ENCODE assay signal across 1 cellular context in the genomic region with DNA sequence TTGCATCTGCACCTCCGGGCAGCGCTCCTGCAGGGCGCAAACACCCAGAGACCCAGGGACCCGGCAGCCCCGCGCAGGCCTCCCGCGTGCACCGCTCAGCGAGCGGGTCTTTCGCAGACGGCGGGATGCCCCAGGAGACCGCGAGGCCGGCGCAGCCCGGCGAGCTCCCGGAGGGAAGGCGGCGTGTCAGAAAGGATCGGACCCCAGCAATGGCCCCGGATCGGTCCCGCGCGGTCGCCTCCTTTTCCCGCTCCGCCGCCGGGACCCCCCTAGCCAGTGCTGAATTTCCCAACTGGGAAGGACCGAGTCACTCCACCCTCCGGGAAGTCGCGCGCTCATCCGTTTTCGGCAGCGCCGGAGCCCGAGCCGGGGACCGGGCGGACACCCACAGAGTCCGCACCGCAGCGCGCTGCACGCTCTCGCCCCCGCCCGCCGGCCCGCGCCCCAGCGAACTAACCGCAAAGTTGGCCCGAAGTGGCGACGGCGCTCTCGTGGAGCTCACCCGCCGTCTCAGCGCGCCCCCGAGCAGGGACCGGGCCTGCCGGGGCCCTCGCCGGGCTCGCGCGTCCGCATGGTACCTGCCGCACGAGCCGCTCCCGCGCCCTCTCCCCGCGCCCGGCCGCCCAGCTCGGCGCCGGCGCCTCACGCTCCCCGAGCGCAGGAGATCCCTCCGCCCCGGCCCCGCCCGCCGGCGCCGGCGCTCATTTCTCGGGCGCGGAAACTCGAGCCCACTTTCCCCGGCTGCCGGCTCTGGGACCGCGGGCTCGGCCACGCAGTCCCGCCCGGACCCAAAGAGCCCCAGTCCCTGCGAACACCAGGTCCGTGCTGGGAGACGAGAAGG.
TF ChIP-seq lines count a peak whose summit lies in the region.

A gene with protein sequence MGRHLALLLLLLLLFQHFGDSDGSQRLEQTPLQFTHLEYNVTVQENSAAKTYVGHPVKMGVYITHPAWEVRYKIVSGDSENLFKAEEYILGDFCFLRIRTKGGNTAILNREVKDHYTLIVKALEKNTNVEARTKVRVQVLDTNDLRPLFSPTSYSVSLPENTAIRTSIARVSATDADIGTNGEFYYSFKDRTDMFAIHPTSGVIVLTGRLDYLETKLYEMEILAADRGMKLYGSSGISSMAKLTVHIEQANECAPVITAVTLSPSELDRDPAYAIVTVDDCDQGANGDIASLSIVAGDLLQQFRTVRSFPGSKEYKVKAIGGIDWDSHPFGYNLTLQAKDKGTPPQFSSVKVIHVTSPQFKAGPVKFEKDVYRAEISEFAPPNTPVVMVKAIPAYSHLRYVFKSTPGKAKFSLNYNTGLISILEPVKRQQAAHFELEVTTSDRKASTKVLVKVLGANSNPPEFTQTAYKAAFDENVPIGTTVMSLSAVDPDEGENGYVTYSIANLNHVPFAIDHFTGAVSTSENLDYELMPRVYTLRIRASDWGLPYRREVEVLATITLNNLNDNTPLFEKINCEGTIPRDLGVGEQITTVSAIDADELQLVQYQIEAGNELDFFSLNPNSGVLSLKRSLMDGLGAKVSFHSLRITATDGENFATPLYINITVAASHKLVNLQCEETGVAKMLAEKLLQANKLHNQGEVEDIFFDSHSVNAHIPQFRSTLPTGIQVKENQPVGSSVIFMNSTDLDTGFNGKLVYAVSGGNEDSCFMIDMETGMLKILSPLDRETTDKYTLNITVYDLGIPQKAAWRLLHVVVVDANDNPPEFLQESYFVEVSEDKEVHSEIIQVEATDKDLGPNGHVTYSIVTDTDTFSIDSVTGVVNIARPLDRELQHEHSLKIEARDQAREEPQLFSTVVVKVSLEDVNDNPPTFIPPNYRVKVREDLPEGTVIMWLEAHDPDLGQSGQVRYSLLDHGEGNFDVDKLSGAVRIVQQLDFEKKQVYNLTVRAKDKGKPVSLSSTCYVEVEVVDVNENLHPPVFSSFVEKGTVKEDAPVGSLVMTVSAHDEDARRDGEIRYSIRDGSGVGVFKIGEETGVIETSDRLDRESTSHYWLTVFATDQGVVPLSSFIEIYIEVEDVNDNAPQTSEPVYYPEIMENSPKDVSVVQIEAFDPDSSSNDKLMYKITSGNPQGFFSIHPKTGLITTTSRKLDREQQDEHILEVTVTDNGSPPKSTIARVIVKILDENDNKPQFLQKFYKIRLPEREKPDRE (N-terminal part only) (minus strand): TSS at position 650 of the 841 bp plus-strand sequence. CDS start 14,029 bp downstream, outside the sequence.

TF ChIP-seq in HepG2, 621 proteins besides CTCF, POLR2A, EP300 and RAD21 (continued from another document and continues in another):
- TF ChIP-seq TCF7 (IDR thresholded peaks at IDR 0.05; ENCODE audit: low read depth): no peak
- TF ChIP-seq BRCA1 (CRISPR knock-in tag; IDR thresholded peaks at IDR 0.05): peak; percentile 6; the same call in 1 of the 2 replicates
- no peak for TF ChIP-seq KLF16 (CRISPR knock-in tag; IDR thresholded peaks at IDR 0.05)
- no peak for TF ChIP-seq CHCHD3 (CRISPR knock-in tag; IDR thresholded peaks at IDR 0.05)
- peak; percentile 25; the same call in 1 of the 2 replicates for TF ChIP-seq SIN3A (IDR thresholded peaks at IDR 0.05; ENCODE audit: borderline replicate concordance, low read depth, low read length)
- TF ChIP-seq ZNF788 (CRISPR knock-in tag; IDR thresholded peaks at IDR 0.05; ENCODE audit: borderline replicate concordance): no peak
- no peak for TF ChIP-seq ZNF564 (CRISPR knock-in tag; IDR thresholded peaks at IDR 0.05)
- no peak for TF ChIP-seq SRF (IDR thresholded peaks at IDR 0.05; ENCODE audit: low read depth, low read length)
- TF ChIP-seq, protein P1, sequence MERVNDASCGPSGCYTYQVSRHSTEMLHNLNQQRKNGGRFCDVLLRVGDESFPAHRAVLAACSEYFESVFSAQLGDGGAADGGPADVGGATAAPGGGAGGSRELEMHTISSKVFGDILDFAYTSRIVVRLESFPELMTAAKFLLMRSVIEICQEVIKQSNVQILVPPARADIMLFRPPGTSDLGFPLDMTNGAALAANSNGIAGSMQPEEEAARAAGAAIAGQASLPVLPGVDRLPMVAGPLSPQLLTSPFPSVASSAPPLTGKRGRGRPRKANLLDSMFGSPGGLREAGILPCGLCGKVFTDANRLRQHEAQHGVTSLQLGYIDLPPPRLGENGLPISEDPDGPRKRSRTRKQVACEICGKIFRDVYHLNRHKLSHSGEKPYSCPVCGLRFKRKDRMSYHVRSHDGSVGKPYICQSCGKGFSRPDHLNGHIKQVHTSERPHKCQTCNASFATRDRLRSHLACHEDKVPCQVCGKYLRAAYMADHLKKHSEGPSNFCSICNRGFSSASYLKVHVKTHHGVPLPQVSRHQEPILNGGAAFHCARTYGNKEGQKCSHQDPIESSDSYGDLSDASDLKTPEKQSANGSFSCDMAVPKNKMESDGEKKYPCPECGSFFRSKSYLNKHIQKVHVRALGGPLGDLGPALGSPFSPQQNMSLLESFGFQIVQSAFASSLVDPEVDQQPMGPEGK (CRISPR knock-in tag; IDR thresholded peaks at IDR 0.05): no peak
- TF ChIP-seq RBFOX2 (IDR thresholded peaks at IDR 0.05; ENCODE audit: low read depth, low read length): peak; percentile 82
- peak; percentile 3; the same call in 1 of the 2 replicates for TF ChIP-seq HOXA3 (CRISPR knock-in tag; IDR thresholded peaks at IDR 0.05)
- TF ChIP-seq, protein P2, sequence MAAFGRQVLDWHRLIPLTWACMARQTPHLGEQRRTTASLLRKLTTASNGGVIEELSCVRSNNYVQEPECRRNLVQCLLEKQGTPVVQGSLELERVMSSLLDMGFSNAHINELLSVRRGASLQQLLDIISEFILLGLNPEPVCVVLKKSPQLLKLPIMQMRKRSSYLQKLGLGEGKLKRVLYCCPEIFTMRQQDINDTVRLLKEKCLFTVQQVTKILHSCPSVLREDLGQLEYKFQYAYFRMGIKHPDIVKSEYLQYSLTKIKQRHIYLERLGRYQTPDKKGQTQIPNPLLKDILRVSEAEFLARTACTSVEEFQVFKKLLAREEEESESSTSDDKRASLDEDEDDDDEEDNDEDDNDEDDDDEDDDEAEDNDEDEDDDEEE (CRISPR knock-in tag; IDR thresholded peaks at IDR 0.05): no peak
- TF ChIP-seq ZC3H13 (CRISPR knock-in tag; IDR thresholded peaks at IDR 0.05): no peak
- TF ChIP-seq PRMT3 (CRISPR knock-in tag; IDR thresholded peaks at IDR 0.05; ENCODE audit: borderline replicate concordance, low read depth): no peak
- TF ChIP-seq MED8 (CRISPR knock-in tag; IDR thresholded peaks at IDR 0.05; ENCODE audit: insufficient replicate concordance): no peak
- TF ChIP-seq ZFY (CRISPR knock-in tag; IDR thresholded peaks at IDR 0.05): peak; percentile 85
- TF ChIP-seq, protein P3, sequence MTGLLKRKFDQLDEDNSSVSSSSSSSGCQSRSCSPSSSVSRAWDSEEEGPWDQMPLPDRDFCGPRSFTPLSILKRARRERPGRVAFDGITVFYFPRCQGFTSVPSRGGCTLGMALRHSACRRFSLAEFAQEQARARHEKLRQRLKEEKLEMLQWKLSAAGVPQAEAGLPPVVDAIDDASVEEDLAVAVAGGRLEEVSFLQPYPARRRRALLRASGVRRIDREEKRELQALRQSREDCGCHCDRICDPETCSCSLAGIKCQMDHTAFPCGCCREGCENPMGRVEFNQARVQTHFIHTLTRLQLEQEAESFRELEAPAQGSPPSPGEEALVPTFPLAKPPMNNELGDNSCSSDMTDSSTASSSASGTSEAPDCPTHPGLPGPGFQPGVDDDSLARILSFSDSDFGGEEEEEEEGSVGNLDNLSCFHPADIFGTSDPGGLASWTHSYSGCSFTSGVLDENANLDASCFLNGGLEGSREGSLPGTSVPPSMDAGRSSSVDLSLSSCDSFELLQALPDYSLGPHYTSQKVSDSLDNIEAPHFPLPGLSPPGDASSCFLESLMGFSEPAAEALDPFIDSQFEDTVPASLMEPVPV (CRISPR knock-in tag; IDR thresholded peaks at IDR 0.05): no peak
- no peak for TF ChIP-seq ZNF124 (CRISPR knock-in tag; IDR thresholded peaks at IDR 0.05)
- TF ChIP-seq, protein P4, sequence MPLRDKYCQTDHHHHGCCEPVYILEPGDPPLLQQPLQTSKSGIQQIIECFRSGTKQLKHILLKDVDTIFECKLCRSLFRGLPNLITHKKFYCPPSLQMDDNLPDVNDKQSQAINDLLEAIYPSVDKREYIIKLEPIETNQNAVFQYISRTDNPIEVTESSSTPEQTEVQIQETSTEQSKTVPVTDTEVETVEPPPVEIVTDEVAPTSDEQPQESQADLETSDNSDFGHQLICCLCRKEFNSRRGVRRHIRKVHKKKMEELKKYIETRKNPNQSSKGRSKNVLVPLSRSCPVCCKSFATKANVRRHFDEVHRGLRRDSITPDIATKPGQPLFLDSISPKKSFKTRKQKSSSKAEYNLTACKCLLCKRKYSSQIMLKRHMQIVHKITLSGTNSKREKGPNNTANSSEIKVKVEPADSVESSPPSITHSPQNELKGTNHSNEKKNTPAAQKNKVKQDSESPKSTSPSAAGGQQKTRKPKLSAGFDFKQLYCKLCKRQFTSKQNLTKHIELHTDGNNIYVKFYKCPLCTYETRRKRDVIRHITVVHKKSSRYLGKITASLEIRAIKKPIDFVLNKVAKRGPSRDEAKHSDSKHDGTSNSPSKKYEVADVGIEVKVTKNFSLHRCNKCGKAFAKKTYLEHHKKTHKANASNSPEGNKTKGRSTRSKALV (CRISPR knock-in tag; IDR thresholded peaks at IDR 0.05): peak; percentile 64; the same call in 1 of the 2 replicates
- TF ChIP-seq NFKB2 (CRISPR knock-in tag; IDR thresholded peaks at IDR 0.05; ENCODE audit: borderline replicate concordance): peak; percentile 25; the same call in 1 of the 2 replicates
- TF ChIP-seq NR2F2 (IDR thresholded peaks at IDR 0.05; ENCODE audit: borderline replicate concordance, low read depth): no peak
- no peak for TF ChIP-seq HHEX (CRISPR knock-in tag; IDR thresholded peaks at IDR 0.05)
- no peak for TF ChIP-seq ZNF577 (CRISPR knock-in tag; IDR thresholded peaks at IDR 0.05; ENCODE audit: borderline replicate concordance, low read depth)
- no peak for TF ChIP-seq PHF5A (CRISPR knock-in tag; IDR thresholded peaks at IDR 0.05; ENCODE audit: low read depth, unreplicated experiment)
- no peak for TF ChIP-seq ZNF737 (CRISPR knock-in tag; IDR thresholded peaks at IDR 0.05; ENCODE audit: borderline replicate concordance)
- no peak for TF ChIP-seq ZNF562 (CRISPR knock-in tag; IDR thresholded peaks at IDR 0.05; ENCODE audit: borderline replicate concordance)
- no peak for TF ChIP-seq MIER3 (CRISPR knock-in tag; IDR thresholded peaks at IDR 0.05; ENCODE audit: borderline replicate concordance)
- peak; percentile 10; the same call in 1 of the 2 replicates for TF ChIP-seq THAP11 (CRISPR knock-in tag; IDR thresholded peaks at IDR 0.05)
- TF ChIP-seq, protein P5, sequence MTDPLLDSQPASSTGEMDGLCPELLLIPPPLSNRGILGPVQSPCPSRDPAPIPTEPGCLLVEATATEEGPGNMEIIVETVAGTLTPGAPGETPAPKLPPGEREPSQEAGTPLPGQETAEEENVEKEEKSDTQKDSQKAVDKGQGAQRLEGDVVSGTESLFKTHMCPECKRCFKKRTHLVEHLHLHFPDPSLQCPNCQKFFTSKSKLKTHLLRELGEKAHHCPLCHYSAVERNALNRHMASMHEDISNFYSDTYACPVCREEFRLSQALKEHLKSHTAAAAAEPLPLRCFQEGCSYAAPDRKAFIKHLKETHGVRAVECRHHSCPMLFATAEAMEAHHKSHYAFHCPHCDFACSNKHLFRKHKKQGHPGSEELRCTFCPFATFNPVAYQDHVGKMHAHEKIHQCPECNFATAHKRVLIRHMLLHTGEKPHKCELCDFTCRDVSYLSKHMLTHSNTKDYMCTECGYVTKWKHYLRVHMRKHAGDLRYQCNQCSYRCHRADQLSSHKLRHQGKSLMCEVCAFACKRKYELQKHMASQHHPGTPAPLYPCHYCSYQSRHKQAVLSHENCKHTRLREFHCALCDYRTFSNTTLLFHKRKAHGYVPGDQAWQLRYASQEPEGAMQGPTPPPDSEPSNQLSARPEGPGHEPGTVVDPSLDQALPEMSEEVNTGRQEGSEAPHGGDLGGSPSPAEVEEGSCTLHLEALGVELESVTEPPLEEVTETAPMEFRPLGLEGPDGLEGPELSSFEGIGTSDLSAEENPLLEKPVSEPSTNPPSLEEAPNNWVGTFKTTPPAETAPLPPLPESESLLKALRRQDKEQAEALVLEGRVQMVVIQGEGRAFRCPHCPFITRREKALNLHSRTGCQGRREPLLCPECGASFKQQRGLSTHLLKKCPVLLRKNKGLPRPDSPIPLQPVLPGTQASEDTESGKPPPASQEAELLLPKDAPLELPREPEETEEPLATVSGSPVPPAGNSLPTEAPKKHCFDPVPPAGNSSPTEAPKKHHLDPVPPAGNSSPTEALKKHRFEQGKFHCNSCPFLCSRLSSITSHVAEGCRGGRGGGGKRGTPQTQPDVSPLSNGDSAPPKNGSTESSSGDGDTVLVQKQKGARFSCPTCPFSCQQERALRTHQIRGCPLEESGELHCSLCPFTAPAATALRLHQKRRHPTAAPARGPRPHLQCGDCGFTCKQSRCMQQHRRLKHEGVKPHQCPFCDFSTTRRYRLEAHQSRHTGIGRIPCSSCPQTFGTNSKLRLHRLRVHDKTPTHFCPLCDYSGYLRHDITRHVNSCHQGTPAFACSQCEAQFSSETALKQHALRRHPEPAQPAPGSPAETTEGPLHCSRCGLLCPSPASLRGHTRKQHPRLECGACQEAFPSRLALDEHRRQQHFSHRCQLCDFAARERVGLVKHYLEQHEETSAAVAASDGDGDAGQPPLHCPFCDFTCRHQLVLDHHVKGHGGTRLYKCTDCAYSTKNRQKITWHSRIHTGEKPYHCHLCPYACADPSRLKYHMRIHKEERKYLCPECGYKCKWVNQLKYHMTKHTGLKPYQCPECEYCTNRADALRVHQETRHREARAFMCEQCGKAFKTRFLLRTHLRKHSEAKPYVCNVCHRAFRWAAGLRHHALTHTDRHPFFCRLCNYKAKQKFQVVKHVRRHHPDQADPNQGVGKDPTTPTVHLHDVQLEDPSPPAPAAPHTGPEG (CRISPR knock-in tag; IDR thresholded peaks at IDR 0.05): peak; percentile 75; the same call in 1 of the 2 replicates
- peak; percentile 49 for TF ChIP-seq HDAC1 (CRISPR knock-in tag; IDR thresholded peaks at IDR 0.05)
- TF ChIP-seq ARNT (IDR thresholded peaks at IDR 0.05): no peak
- TF ChIP-seq, protein P6, sequence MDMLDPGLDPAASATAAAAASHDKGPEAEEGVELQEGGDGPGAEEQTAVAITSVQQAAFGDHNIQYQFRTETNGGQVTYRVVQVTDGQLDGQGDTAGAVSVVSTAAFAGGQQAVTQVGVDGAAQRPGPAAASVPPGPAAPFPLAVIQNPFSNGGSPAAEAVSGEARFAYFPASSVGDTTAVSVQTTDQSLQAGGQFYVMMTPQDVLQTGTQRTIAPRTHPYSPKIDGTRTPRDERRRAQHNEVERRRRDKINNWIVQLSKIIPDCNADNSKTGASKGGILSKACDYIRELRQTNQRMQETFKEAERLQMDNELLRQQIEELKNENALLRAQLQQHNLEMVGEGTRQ (IDR thresholded peaks at IDR 0.05; ENCODE audit: low read depth, low read length): no peak
- TF ChIP-seq, protein P6 (CRISPR knock-in tag; IDR thresholded peaks at IDR 0.05; ENCODE audit: borderline replicate concordance): no peak
- TF ChIP-seq, protein P7, sequence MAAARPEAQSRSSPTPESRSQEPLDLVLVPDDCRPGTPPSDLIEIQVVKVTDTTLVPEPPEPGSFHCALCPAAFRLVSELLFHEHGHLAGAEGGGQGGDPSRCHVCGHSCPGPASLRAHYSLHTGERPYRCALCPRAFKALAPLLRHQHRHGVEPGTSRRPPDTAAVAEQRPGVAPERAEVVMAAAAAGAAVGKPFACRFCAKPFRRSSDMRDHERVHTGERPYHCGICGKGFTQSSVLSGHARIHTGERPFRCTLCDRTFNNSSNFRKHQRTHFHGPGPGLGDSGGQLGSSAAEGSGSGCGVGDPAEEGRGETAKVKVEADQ (CRISPR knock-in tag; IDR thresholded peaks at IDR 0.05; ENCODE audit: borderline replicate concordance): no peak
